ENCODE assay signal across 9 cellular contexts in genomic region chr16:9092282-9092962, GRCh38. TPM values are rescaled to one million over a fixed set of nuclear protein-coding genes. Genes with fewer than 3 reads are reported as not detected.
A peak's percentile ranks its signal among the peaks of the same experiment; 100 is the strongest.
DNase-seq lines count a peak whose midpoint lies in the region; ATAC-seq, FAIRE-seq and TF ChIP-seq lines count a peak whose summit lies in the region.
"Had no signal": no experiment of that assay in that cellular context is flagged by ENCODE, and none has a peak within 500 bp of the region (broad histone marks: within the 10 kb centered on the region; RNA-seq: fewer than 3 reads in every experiment).

No MANE protein-coding gene starts in this region.

- H3K27me3 ChIP-seq in esophagus muscularis mucosa, result no peaks in the 10 kb centered on the region
- no peaks in the 10 kb centered on the region for H3K27me3 ChIP-seq in upper lobe of left lung

- WGBS in esophagus muscularis mucosa, result 2% methylated on average over 22 of the region's 63 CpGs
- 0 to 1% methylated on average over 20 to 51 of the region's 63 CpGs for WGBS in upper lobe of left lung, 2 donors

- H3K27ac Mint-ChIP-seq in nephron, result peak overlapping the region; percentile 96 to 99 (median 99)

- intact Hi-C loops in esophagus muscularis mucosa (cut with DNase I), result loop anchor here (5.0 kb wide), 2 partner anchors 45 to 130 kb away; partner anchors contain the start of gene USP7

- ATAC-seq in GM21825 (IDR thresholded peaks at IDR 0.05; ENCODE audit: unreplicated experiment) (peak; percentile 12), upper lobe of left lung (ENCODE audit: low FRiP score in 2 of 2) (peak in 1 of 2 donors; percentile 43)

- TF ChIP-seq EP300 in esophagus muscularis mucosa (IDR thresholded peaks at IDR 0.05) (no peak), upper lobe of left lung (IDR thresholded peaks at IDR 0.05) (no peak)

- H3K4me1 ChIP-seq in esophagus muscularis mucosa, result peaks cover 53 to 59% (median 57%) of the 10 kb centered on the region in 4 donors
- H3K4me1 ChIP-seq in upper lobe of left lung, result peaks cover 40 to 59% (median 50%) of the 10 kb centered on the region in 4 donors

- TF ChIP-seq CTCF in esophagus muscularis mucosa (IDR thresholded peaks at IDR 0.05) (peak in 1 of 3 experiments; percentile 13), nephron (IDR thresholded peaks at IDR 0.05; ENCODE audit: unreplicated experiment in 3 of 3) (no peak), upper lobe of left lung (IDR thresholded peaks at IDR 0.05) (peak in 3 of 6 experiments; percentile 20 to 33 (median 21))

- peaks cover 40% of the 10 kb centered on the region for H3K4me1 Mint-ChIP-seq in nephron

- H3K4me3 Mint-ChIP-seq in nephron, result peak overlapping the region; percentile 99 to 100 (median 100)

- H3K4me3 ChIP-seq in esophagus muscularis mucosa, result peak overlapping the region; percentile 75 to 100 (median 97)
- peak overlapping the region; percentile 63 to 92 (median 84) for H3K4me3 ChIP-seq in upper lobe of left lung

- H3K27me3 Mint-ChIP-seq in nephron (ENCODE audit: low read depth), result no peaks in the 10 kb centered on the region

- H3K27ac ChIP-seq in esophagus muscularis mucosa (replicated peaks in 1 of 4) (peak overlapping the region; percentile 95 to 100 (median 98)), upper lobe of left lung (peak overlapping the region; percentile 97 to 100 (median 99))

- H3K9me3 ChIP-seq in esophagus muscularis mucosa (no peaks in the 10 kb centered on the region), upper lobe of left lung (no peaks in the 10 kb centered on the region)

- no peaks in the 10 kb centered on the region for H3K9me3 Mint-ChIP-seq in nephron

- DNase-seq in EH (ENCODE audit: low read depth) (peak; percentile 30), NCI-H146 (lab: John Stamatoyannopoulos, UW) (peak; percentile 48), esophagus muscularis mucosa (ENCODE audit: extremely low spot score) (no peak), upper lobe of left lung (peak in 1 of 2 donors; percentile 90), GM19239 (ENCODE audit: insufficient read length, low spot score) (no peak)
- peak; percentile 73 for DNase-seq in activated T-cell treated with anti-CD3 and anti-CD28 coated beads, Interleukin-2, amount 50 U/mL, for 1 hour

- TF ChIP-seq POLR2A in esophagus muscularis mucosa (IDR thresholded peaks at IDR 0.05; ENCODE audit: low read depth) (no peak), upper lobe of left lung (IDR thresholded peaks at IDR 0.05) (peak in 1 of 4 donors; percentile 5)

- H3K36me3 ChIP-seq in esophagus muscularis mucosa (peaks cover 3 to 25% (median 13%) of the 10 kb centered on the region in 4 donors), upper lobe of left lung (peaks cover 0 to 24% (median 6%) of the 10 kb centered on the region in 4 donors)

- FAIRE-seq in GM19239 (lab: Jason Lieb, UNC), result no peak
- FAIRE-seq: endometrium had no signal

- peaks cover 33% of the 10 kb centered on the region for H3K36me3 Mint-ChIP-seq in nephron (ENCODE audit: low read depth)

RNA-seq across cellular contexts. Expression of gene HAPSTR1, which starts 1.0 kb away (rescaled TPM):
- 10 to 100 TPM; 51.7 to 65.2 (median 57.1) TPM for total RNA-seq in esophagus muscularis mucosa
- total RNA-seq in upper lobe of left lung, result 10 to 100 TPM; 37.3 to 62.9 (median 46.0) TPM

Comparison
In these comparisons a context has a peak if more than half of its experiments do, and no peak if none do; other contexts are left out.
1. DNase-seq: peak in EH (single experiment), NCI-H146 (single experiment) and activated T-cell treated with anti-CD3 and anti-CD28 coated beads, Interleukin-2, amount 50 U/mL, for 1 hour (single experiment); none in esophagus muscularis mucosa (single experiment) and GM19239 (single experiment).